In the genomic region with DNA sequence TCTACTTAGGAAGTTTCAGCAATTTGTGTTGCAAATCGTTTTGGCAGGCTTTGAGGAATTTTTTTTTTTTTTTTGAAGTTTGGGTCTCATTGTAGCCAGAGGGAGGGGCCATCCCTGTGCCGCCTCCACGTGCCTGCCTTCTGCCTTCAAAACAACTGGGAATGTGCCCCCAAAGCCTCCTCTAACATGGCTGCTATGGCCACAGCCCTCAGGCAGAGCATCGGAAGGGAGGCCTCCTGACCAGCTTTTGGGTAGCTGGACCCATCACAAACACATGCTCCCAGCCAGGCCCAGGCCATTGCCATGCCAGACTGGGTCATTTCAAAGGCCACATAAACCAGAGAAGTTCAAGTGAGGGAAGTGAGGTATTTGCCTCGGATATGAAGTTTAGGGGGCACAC, we compare ENCODE assay signal across 23 cellular contexts. TPM values are rescaled to one million over a fixed set of nuclear protein-coding genes. Genes with fewer than 3 reads are reported as not detected.
DNase-seq lines count a peak whose midpoint lies in the region; ATAC-seq, FAIRE-seq and TF ChIP-seq lines count a peak whose summit lies in the region.
"Had no signal": no experiment of that assay in that cellular context is flagged by ENCODE, and none has a peak within 500 bp of the region (broad histone marks: within the 10 kb centered on the region; RNA-seq: fewer than 3 reads in every experiment).

No MANE protein-coding gene starts in this region.

- H3F3A ChIP-seq in GM23338 (replicated peaks; ENCODE audit: low read depth): no peaks in the 10 kb centered on the region

- no peaks in the 10 kb centered on the region for H3K79me1 ChIP-seq in H1 (ENCODE audit: low read depth, low read length)
- no peaks in the 10 kb centered on the region for H3K79me1 ChIP-seq in neuronal stem cell (ENCODE audit: low read depth, low read length)

- no peak for TF ChIP-seq RAD21 in H1 (IDR thresholded peaks at IDR 0.05 in 1 of 2, conservative IDR thresholded peaks at IDR 0.05 in 1 of 2; ENCODE audit: low read depth in 2 of 2, low read length in 2 of 2)

- peaks cover 7% of the 10 kb centered on the region; the same call in 1 of the 2 replicates for H3K4me1 ChIP-seq in GM23338 (ENCODE audit: insufficient read depth)
- peaks cover 0 to 14% (median 2%) of the 10 kb centered on the region in 4 experiments; a peak in 4 of 7 replicates for H3K4me1 ChIP-seq in H1 (replicated peaks in 1 of 4; ENCODE audit: control insufficient read depth in 3 of 4, insufficient read depth in 4 of 4, low read length in 3 of 4)
- peaks cover 5 to 9% of the 10 kb centered on the region in 2 donors for H3K4me1 ChIP-seq in neuronal stem cell (ENCODE audit: control insufficient read depth in 2 of 2, insufficient read depth in 1 of 2, low read depth in 1 of 2, low read length in 2 of 2)
- no peaks in the 10 kb centered on the region for H3K4me1 ChIP-seq in spleen

- TF ChIP-seq POLR2A in H1 (IDR thresholded peaks at IDR 0.05; ENCODE audit: control extremely low read depth in 1 of 2, low read depth in 2 of 2, low read length in 2 of 2): no peak
- TF ChIP-seq POLR2A in spleen (IDR thresholded peaks at IDR 0.05): no peak

- H3K79me2 ChIP-seq in GM23338 (replicated peaks; ENCODE audit: insufficient read depth) (no peaks in the 10 kb centered on the region), H1 (ENCODE audit: control insufficient read depth in 1 of 2, insufficient read depth in 2 of 2, low read length in 2 of 2) (no peaks in the 10 kb centered on the region)

- H3K27ac ChIP-seq in GM23338 (ENCODE audit: low read depth) (no peak overlapping the region), H1 (ENCODE audit: low read depth, low read length) (no peak overlapping the region), neuronal stem cell (replicated peaks; ENCODE audit: low read length) (no peak overlapping the region), spleen (no peak overlapping the region)

- TF ChIP-seq EP300 in H1 (IDR thresholded peaks at IDR 0.05; ENCODE audit: borderline replicate concordance in 1 of 2, low read depth in 2 of 2, low read length in 2 of 2): no peak

- no peaks in the 10 kb centered on the region for H4K20me1 ChIP-seq in GM23338 (replicated peaks; ENCODE audit: insufficient read depth)
- H4K20me1 ChIP-seq in H1 (replicated peaks in 1 of 2; ENCODE audit: control insufficient read depth in 1 of 2, insufficient read depth in 2 of 2, low read length in 2 of 2): no peaks in the 10 kb centered on the region

- no peak overlapping the region for H2BK5ac ChIP-seq in H1 (ENCODE audit: low read depth, low read length)
- H2BK5ac ChIP-seq in neuronal stem cell (ENCODE audit: low read length): no peak overlapping the region

- peaks cover 5% of the 10 kb centered on the region for H3K27me3 Mint-ChIP-seq in GM23338 (ENCODE audit: insufficient read depth, low read depth, poor library complexity)

- H3K4me3 ChIP-seq in GM23338 (no peak overlapping the region), H1 (ENCODE audit: extremely low read depth in 1 of 4, insufficient read depth in 2 of 4, low read depth in 3 of 4, low read length in 4 of 4) (no peak overlapping the region), neuronal stem cell (ENCODE audit: low read length in 2 of 2) (no peak overlapping the region), spleen (no peak overlapping the region)

- H3K14ac ChIP-seq in H1 (ENCODE audit: insufficient read length) (no peak overlapping the region), neuronal stem cell (ENCODE audit: low read length) (no peak overlapping the region)

- DNase-seq in GM23338 (ENCODE audit: low spot score) (no peak), H1 (ENCODE audit: low read depth in 1 of 2, low spot score in 2 of 2) (no peak), neuronal stem cell (ENCODE audit: low spot score) (no peak), spleen (peak; percentile 25), LoVo (ENCODE audit: low spot score) (no peak)
- DNase-seq: C1 segment of cervical spinal cord; Calu3; CD4-positive, alpha-beta memory T cell; COR-L47; DMS53; DMS79 treated with DMSO at 0.1 percent for 48 hours; GF-D8; GOT3; H7; HCEC 1CT had no signal

- ATAC-seq in GM23338 (no peak), HG03159 (IDR thresholded peaks at IDR 0.05; ENCODE audit: unreplicated experiment) (no peak)

- peaks cover 3% of the 10 kb centered on the region; the same call in 2 of the 3 replicates for H3K4me1 Mint-ChIP-seq in GM23338
- H3K4me1 Mint-ChIP-seq: CD4-positive, alpha-beta memory T cell had no signal

- H3K23me2 ChIP-seq in H1 (ENCODE audit: low read depth, low read length): no peaks in the 10 kb centered on the region

- H3K23ac ChIP-seq in H1 (ENCODE audit: insufficient read length) (no peak overlapping the region), neuronal stem cell (ENCODE audit: low read depth, low read length, poor library complexity) (no peak overlapping the region)

- peaks cover 77% of the 10 kb centered on the region for H3K9me3 Mint-ChIP-seq in GM23338

- H3K56ac ChIP-seq in H1 (replicated peaks; ENCODE audit: insufficient read length, low read depth, low read length): no peak overlapping the region

- H2BK20ac ChIP-seq in H1 (ENCODE audit: low read length): no peak overlapping the region

- H3K27me3 ChIP-seq in GM23338 (ENCODE audit: insufficient read depth) (no peaks in the 10 kb centered on the region), H1 (replicated peaks in 1 of 4; ENCODE audit: control insufficient read depth in 3 of 4, extremely low read depth in 1 of 4, insufficient read depth in 3 of 4, low read length in 3 of 4) (no peaks in the 10 kb centered on the region), neuronal stem cell (ENCODE audit: control insufficient read depth in 3 of 3, insufficient read depth in 3 of 3, low read depth in 1 of 3, low read length in 3 of 3) (no peaks in the 10 kb centered on the region), spleen (replicated peaks in 1 of 7) (peaks cover 0 to 69% (median 6%) of the 10 kb centered on the region in 7 donors)

- H3K27ac Mint-ChIP-seq in GM23338: no peak overlapping the region
- H3K27ac Mint-ChIP-seq: CD4-positive, alpha-beta memory T cell had no signal

- no peak overlapping the region for H3K4me3 Mint-ChIP-seq in GM23338
- H3K4me3 Mint-ChIP-seq: CD4-positive, alpha-beta memory T cell had no signal

- H3K9me2 ChIP-seq in GM23338 (ENCODE audit: insufficient read depth): no peaks in the 10 kb centered on the region

- POLR2A ChIA-PET in H1 (lab: Charles Lee; ENCODE audit: partially characterized antibody): interaction anchor here (0.6 kb wide), 1 partner anchor 113 kb away, joined by 4 read pairs; no protein-coding TSS in a partner anchor

- WGBS in H1 (ENCODE audit: extremely low coverage in 1 of 2, insufficient coverage in 1 of 2, insufficient read length in 1 of 2, insufficient replicate concordance in 2 of 2, low coverage in 1 of 2, low lambda C conversion rate in 2 of 2, missing lambda C conversion rate in 1 of 2), 2 experiments: 75% methylated on average over 5 of the region's 5 CpGs; no CpG with 5 or more reads in 1 of the 2 experiments
- no CpG with 5 or more reads among the region's 5 CpGs for WGBS in neuronal stem cell (ENCODE audit: extremely low coverage in 2 of 2, insufficient read length in 2 of 2, insufficient replicate concordance in 1 of 2), 2 donors
- 56 to 69% (median 64%) methylated on average over 5 of the region's 5 CpGs for WGBS in spleen, 5 donors

- H4K91ac ChIP-seq in H1 (replicated peaks; ENCODE audit: insufficient read length, low read length): no peak overlapping the region
- H4K91ac ChIP-seq in neuronal stem cell (ENCODE audit: low read depth, low read length, poor library complexity): no peak overlapping the region

- H2BK120ac ChIP-seq in H1 (replicated peaks; ENCODE audit: low read depth, low read length) (no peak overlapping the region), neuronal stem cell (ENCODE audit: low read depth, low read length) (no peak overlapping the region)

- H3K9ac ChIP-seq in H1 (replicated peaks in 1 of 4; ENCODE audit: extremely low read depth in 1 of 4, low read depth in 3 of 4, low read length in 3 of 4) (no peak overlapping the region), neuronal stem cell (ENCODE audit: low read depth, low read length, poor library complexity) (no peak overlapping the region)

- H3K36me3 ChIP-seq in GM23338 (ENCODE audit: insufficient read depth): no peaks in the 10 kb centered on the region
- no peaks in the 10 kb centered on the region for H3K36me3 ChIP-seq in H1 (ENCODE audit: control insufficient read depth in 2 of 4, insufficient read depth in 4 of 4, low read length in 3 of 4)
- no peaks in the 10 kb centered on the region for H3K36me3 ChIP-seq in neuronal stem cell (replicated peaks in 1 of 2; ENCODE audit: control insufficient read depth in 2 of 2, insufficient read depth in 2 of 2, low read length in 2 of 2)
- H3K36me3 ChIP-seq in spleen: no peaks in the 10 kb centered on the region

- H3K36me3 Mint-ChIP-seq in GM23338 (ENCODE audit: low read depth): peaks cover 11% of the 10 kb centered on the region; the same call in 2 of the 3 replicates
- H3K36me3 Mint-ChIP-seq: CD4-positive, alpha-beta memory T cell had no signal

- H2BK12ac ChIP-seq in H1 (ENCODE audit: low read depth, low read length): peak overlapping the region; percentile 53; the same call in 1 of the 2 replicates
- H2BK12ac ChIP-seq in neuronal stem cell (ENCODE audit: low read length): no peak overlapping the region

- H3K4ac ChIP-seq in H1 (replicated peaks; ENCODE audit: insufficient read length, low read depth, low read length) (no peak overlapping the region), neuronal stem cell (ENCODE audit: low read length) (no peak overlapping the region)

- no peak for TF ChIP-seq CTCF in GM23338 (conservative IDR thresholded peaks at IDR 0.05; ENCODE audit: low read depth in 2 of 2)
- no peak for TF ChIP-seq CTCF in H1 (IDR thresholded peaks at IDR 0.05; ENCODE audit: control extremely low read depth in 1 of 3, insufficient read depth in 1 of 3, low read depth in 1 of 3, low read length in 3 of 3)
- TF ChIP-seq CTCF in spleen (IDR thresholded peaks at IDR 0.05 in 8 of 11, conservative IDR thresholded peaks at IDR 0.05 in 3 of 11): no peak

- H3K9me3 ChIP-seq in H1 (ENCODE audit: insufficient read depth in 2 of 2, low read depth in 1 of 2, low read length in 1 of 2) (no peaks in the 10 kb centered on the region), neuronal stem cell (replicated peaks in 1 of 2; ENCODE audit: control insufficient read depth in 2 of 2, insufficient read depth in 1 of 2, low read depth in 1 of 2, low read length in 2 of 2) (no peaks in the 10 kb centered on the region), spleen (no peaks in the 10 kb centered on the region)

- H4K5ac ChIP-seq in H1 (ENCODE audit: insufficient read length, low read depth, low read length): no peak overlapping the region

- peak overlapping the region; percentile 87 for H2AFZ ChIP-seq in GM23338
- 0 out of 2 replicates have a peak overlapping the region, but pooled peaks have one; percentile 65 for H2AFZ ChIP-seq in H1 (ENCODE audit: low read length)
- no peak overlapping the region for H2AFZ ChIP-seq in neuronal stem cell (ENCODE audit: low read length)

- H2BK15ac ChIP-seq in H1 (ENCODE audit: low read length): no peak overlapping the region
- no peak overlapping the region for H2BK15ac ChIP-seq in neuronal stem cell (ENCODE audit: low read length)

- CTCF ChIA-PET in H1 (lab: Charles Lee; ENCODE audit: partially characterized antibody): interaction anchor here (1.3 kb wide), 1 partner anchor 10 kb away, joined by 7 read pairs; no protein-coding TSS in a partner anchor

- no peak for FAIRE-seq in H1 (lab: Jason Lieb, UNC)
- FAIRE-seq: GM12891, GM18507 had no signal

- H3K4me2 ChIP-seq in GM23338 (no peak overlapping the region), H1 (ENCODE audit: insufficient read depth in 1 of 2, low read depth in 2 of 2, low read length in 2 of 2) (no peak overlapping the region), neuronal stem cell (ENCODE audit: insufficient read depth, low read length, poor library complexity, severe bottlenecking) (no peak overlapping the region)

- no peak overlapping the region for H3K18ac ChIP-seq in H1 (ENCODE audit: extremely low read depth, low read length)
- H3K18ac ChIP-seq in neuronal stem cell (ENCODE audit: low read length): peak overlapping the region; percentile 2

- intact Hi-C loops in spleen (cut with DNase I; ENCODE audit: low total_unique reads): no loop called here

- H4K8ac ChIP-seq in H1 (ENCODE audit: extremely low read depth, insufficient read depth, low read length): peak overlapping the region; percentile 88
- no peak overlapping the region for H4K8ac ChIP-seq in neuronal stem cell (ENCODE audit: low read depth, low read length)

- H2AK5ac ChIP-seq in H1 (ENCODE audit: low read depth, low read length) (no peak overlapping the region), neuronal stem cell (ENCODE audit: low read depth, low read length) (no peak overlapping the region)

RNA-seq across cellular contexts. Expression of a gene that starts 21.5 kb away (rescaled TPM):
- not detected in 2 replicates for total RNA-seq in GM23338 (2014; rRNA removed; shearing (Covaris generic))
- polyA plus RNA-seq in GM23338 (2016; fragmentation: Nextera tagmentation; extraction: Ambion mirVana): not detected in 2 replicates
- not detected in 2 replicates for total RNA-seq in H1 (2021; fragmentation: NEBNext Ultra II Directional; extraction: Animal tissue kit (Norgen Biotek cat#: 25700))
- polyA plus RNA-seq in H1 (2011; rRNA removed): not detected in 2 replicates
- not detected for polyA plus RNA-seq in H1 (2011; cell fraction: cytosol; rRNA removed)
- polyA plus RNA-seq in H1 (2011; cell fraction: nucleus; rRNA removed): not detected
- not detected in 4 replicates for polyA plus RNA-seq in H1 (2012, experiment 1 of 2)
- polyA plus RNA-seq in H1 (2012, experiment 2 of 2): not detected
- not detected for polyA plus RNA-seq in H1 (2013, experiment 1 of 2)
- polyA plus RNA-seq in H1 (2013, experiment 2 of 2): not detected
- 0.10 TPM in 1 of 2 replicates, not detected in the other for polyA minus RNA-seq in H1 (2011; rRNA and poly(A)+ RNA removed)
- not detected for polyA minus RNA-seq in H1 (2011; cell fraction: cytosol; rRNA and poly(A)+ RNA removed)
- not detected for polyA minus RNA-seq in H1 (2011; cell fraction: nucleus; rRNA and poly(A)+ RNA removed)
- 0.78 TPM for polyA plus RNA-seq in neuronal stem cell (2013, experiment 1 of 2)
- polyA plus RNA-seq in neuronal stem cell (2013, experiment 2 of 2): 0.76 TPM
- not detected for total RNA-seq in spleen
- polyA plus RNA-seq in spleen: not detected
- total RNA-seq: A172; A673; Calu3; CD4-positive, alpha-beta memory T cell; Daoy; G401; H7 had no signal
- polyA plus RNA-seq: BJ; CD4-positive, alpha-beta memory T cell had no signal
